Comparison of ENCODE assay signal across 10 cellular contexts in the genomic region with DNA sequence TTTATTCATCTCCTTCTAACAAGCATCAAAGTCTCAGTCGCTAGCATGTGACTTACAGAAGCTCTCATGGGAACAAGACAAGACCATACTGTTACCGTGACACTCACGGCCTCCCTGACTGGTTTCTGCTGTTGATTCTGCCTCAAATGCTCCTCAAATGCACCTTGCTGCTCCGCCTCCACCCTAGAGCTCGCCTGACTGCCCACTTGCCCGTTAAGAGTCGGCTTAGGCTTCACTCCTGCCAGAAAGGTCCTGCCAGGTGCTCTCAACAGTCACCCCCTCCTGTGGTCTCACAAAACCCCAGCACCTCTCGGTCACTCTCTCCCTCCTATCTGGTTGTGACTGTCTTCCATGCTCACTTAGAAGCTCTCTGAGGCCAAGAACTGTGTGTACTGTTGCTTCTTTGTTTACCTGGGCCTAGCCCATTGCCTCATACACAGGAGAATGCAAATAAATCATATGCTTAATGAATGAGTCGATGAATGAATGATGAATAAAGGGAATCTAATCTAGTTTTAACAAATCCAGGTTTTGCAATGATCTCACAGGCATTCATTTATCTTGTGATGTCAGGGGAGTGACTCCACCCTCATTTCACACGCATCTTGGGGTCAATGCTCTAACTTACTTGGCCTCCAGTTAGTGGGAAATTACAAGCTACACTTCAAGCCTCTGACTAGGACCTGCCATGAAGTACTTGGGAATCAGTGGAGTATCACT. TPM values are rescaled to one million over a fixed set of nuclear protein-coding genes. Genes with fewer than 3 reads are reported as not detected.
A peak's percentile ranks its signal among the peaks of the same experiment; 100 is the strongest.
DNase-seq lines count a peak whose midpoint lies in the region; ATAC-seq and TF ChIP-seq lines count a peak whose summit lies in the region.
"Had no signal": no experiment of that assay in that cellular context is flagged by ENCODE, and none has a peak within 500 bp of the region (broad histone marks: within the 10 kb centered on the region; RNA-seq: fewer than 3 reads in every experiment).

No MANE protein-coding gene starts in this region.

- no peak for DNase-seq in heart left ventricle
- no peak for DNase-seq in Right ventricle myocardium superior
- no peak for DNase-seq in chondrocyte (ENCODE audit: low spot score)
- no peak for DNase-seq in memory B cell (ENCODE audit: low spot score in 2 of 2)
- DNase-seq in upper lobe of left lung = no peak
- no peak for DNase-seq in NCI-H748 treated with DMSO at 0.1 percent for 48 hours (lab: John Stamatoyannopoulos, UW)
- no peak for DNase-seq in anterior cingulate cortex (lab: John Stamatoyannopoulos, UW)
- DNase-seq: MG63, NCI-H774 had no signal

- H3K9me3 ChIP-seq in heart left ventricle (no peaks in the 10 kb centered on the region), upper lobe of left lung (no peaks in the 10 kb centered on the region)
- H3K9me3 ChIP-seq: MG63 had no signal

- 79 to 82% (median 81%) methylated on average over 10 of the region's 10 CpGs for WGBS in heart left ventricle, 4 donors
- WGBS in upper lobe of left lung, 2 donors = 70 to 93% methylated on average over 10 of the region's 10 CpGs

- no peaks in the 10 kb centered on the region for H3K9me3 Mint-ChIP-seq in chondrocyte (ENCODE audit: low read depth)
- no peaks in the 10 kb centered on the region for H3K9me3 Mint-ChIP-seq in memory B cell

- H3K27me3 Mint-ChIP-seq in chondrocyte (ENCODE audit: low read depth) (no peaks in the 10 kb centered on the region), memory B cell (no peaks in the 10 kb centered on the region)

- H3K4me1 ChIP-seq in heart left ventricle (peaks cover 5 to 77% (median 60%) of the 10 kb centered on the region in 12 donors), upper lobe of left lung (peaks cover 24 to 53% (median 37%) of the 10 kb centered on the region in 4 donors)

- H3K27ac Mint-ChIP-seq in chondrocyte (ENCODE audit: unreplicated experiment) (peak overlapping the region; percentile 76), memory B cell (peak overlapping the region; percentile 18)

- H3K4me1 Mint-ChIP-seq in chondrocyte (ENCODE audit: low read depth) (peaks cover 86% of the 10 kb centered on the region), memory B cell (peaks cover 11% of the 10 kb centered on the region)

- peaks cover 0 to 93% (median 82%) of the 10 kb centered on the region in 9 donors for H3K36me3 ChIP-seq in heart left ventricle
- H3K36me3 ChIP-seq in upper lobe of left lung = peaks cover 7 to 82% (median 31%) of the 10 kb centered on the region in 4 donors

- ATAC-seq in heart left ventricle (peak in 2 of 4 donors; percentile 7 to 25), Right ventricle myocardium superior (ENCODE audit: poor library complexity) (no peak), memory B cell (ENCODE audit: low read depth) (no peak), upper lobe of left lung (ENCODE audit: low FRiP score in 2 of 2) (peak; percentile 27 to 58), HG03095 (IDR thresholded peaks at IDR 0.05; ENCODE audit: unreplicated experiment) (no peak)

- H3K4me3 Mint-ChIP-seq in chondrocyte (ENCODE audit: unreplicated experiment) (no peak overlapping the region), memory B cell (no peak overlapping the region)

- H3K36me3 Mint-ChIP-seq in chondrocyte (ENCODE audit: low read depth) = peaks cover 62% of the 10 kb centered on the region
- H3K36me3 Mint-ChIP-seq in memory B cell = peaks cover 14% of the 10 kb centered on the region

- TF ChIP-seq EP300 in upper lobe of left lung (IDR thresholded peaks at IDR 0.05) = peak in 1 of 4 donors; percentile 45

- H3K27me3 ChIP-seq in heart left ventricle = no peaks in the 10 kb centered on the region
- no peaks in the 10 kb centered on the region for H3K27me3 ChIP-seq in upper lobe of left lung
- H3K27me3 ChIP-seq: MG63 had no signal

- intact Hi-C loops in heart left ventricle (cut with DNase I) (loop anchor here in 3 of 10 donors (5.0 kb wide), 1 partner anchor 36 kb away; no protein-coding TSS in a partner anchor), Right ventricle myocardium superior (cut with DNase I) (loop anchor here (5.0 kb wide), 1 partner anchor 36 kb away; no protein-coding TSS in a partner anchor)

- TF ChIP-seq CTCF in heart left ventricle (IDR thresholded peaks at IDR 0.05) = no peak
- no peak for TF ChIP-seq CTCF in chondrocyte (IDR thresholded peaks at IDR 0.05)
- no peak for TF ChIP-seq CTCF in upper lobe of left lung (IDR thresholded peaks at IDR 0.05)

- no peak for TF ChIP-seq POLR2A in heart left ventricle (IDR thresholded peaks at IDR 0.05)
- no peak for TF ChIP-seq POLR2A in upper lobe of left lung (IDR thresholded peaks at IDR 0.05)

- H3K4me3 ChIP-seq in heart left ventricle (no peak overlapping the region), upper lobe of left lung (no peak overlapping the region)
- H3K4me3 ChIP-seq: MG63 had no signal

- peak overlapping the region in 9 of 12 donors; percentile 3 to 62 (median 47) for H3K27ac ChIP-seq in heart left ventricle
- H3K27ac ChIP-seq in upper lobe of left lung = peak overlapping the region; percentile 50 to 74 (median 60)

RNA-seq across cellular contexts. Expression of a gene that starts 41.3 kb away (rescaled TPM):
- total RNA-seq in heart left ventricle (10 to 100 TPM; 20.2 to 45.8 (median 34.3) TPM), Right ventricle myocardium superior (26.3 TPM), chondrocyte (125 to 138 TPM (median 127 TPM) in 3 replicates), upper lobe of left lung (10 to 100 TPM; 23.9 to 66.0 (median 43.8) TPM)
- polyA plus RNA-seq in heart left ventricle = 10 to 100 TPM in 1 of 2 donors, 1 to 10 TPM in 1; 7.8 to 15.2 TPM

Comparison
In these comparisons a context has a peak if more than half of its experiments do, and no peak if none do; other contexts are left out.
1. ATAC-seq: peak in upper lobe of left lung (2 of 2); none in Right ventricle myocardium superior (single experiment), memory B cell (single experiment) and HG03095 (single experiment).